ENCODE assay signal across 22 cellular contexts in genomic region chr2:84861539-84861938, GRCh38. TPM values are rescaled to one million over a fixed set of nuclear protein-coding genes. Genes with fewer than 3 reads are reported as not detected.
DNase-seq lines count a peak whose midpoint lies in the region; ATAC-seq and TF ChIP-seq lines count a peak whose summit lies in the region.
"Had no signal": no experiment of that assay in that cellular context is flagged by ENCODE, and none has a peak within 500 bp of the region (broad histone marks: within the 10 kb centered on the region; RNA-seq: fewer than 3 reads in every experiment).

No MANE protein-coding gene starts in this region.

- H3K4me3 ChIP-seq in CD8-positive, alpha-beta T cell (ENCODE audit: low read depth, low read length): peak overlapping the region; percentile 31
- H3K4me3 ChIP-seq: adrenal gland, body of pancreas, lower lobe of right lung, SJSA1 had no signal

- no peaks in the 10 kb centered on the region for H3K36me3 ChIP-seq in CD8-positive, alpha-beta T cell (ENCODE audit: insufficient read depth, low read length)
- H3K36me3 ChIP-seq: adrenal gland, lower lobe of right lung, SJSA1 had no signal

- no peak overlapping the region for H3K27ac Mint-ChIP-seq in activated CD8-positive, alpha-beta memory T cell treated with anti-CD3 and anti-CD28 coated beads, Interleukin-2, amount 10 ng/mL, durations not matched to agents 7 days and 5 days
- H3K27ac Mint-ChIP-seq in CD8-positive, alpha-beta T cell: peak overlapping the region; percentile 91
- H3K27ac Mint-ChIP-seq in activated CD8-positive, alpha-beta T cell treated with anti-CD3 and anti-CD28 coated beads, Interleukin-2, amount 10 ng/mL, durations not matched to agents 7 days and 5 days: peak overlapping the region; percentile 73
- H3K27ac Mint-ChIP-seq: B cell, nephron progenitor cell had no signal

- peaks cover 95% of the 10 kb centered on the region for H3K4me1 ChIP-seq in CD8-positive, alpha-beta T cell (ENCODE audit: insufficient read depth, low read length)
- H3K4me1 ChIP-seq: adrenal gland, body of pancreas, lower lobe of right lung had no signal

- CTCF ChIA-PET in activated CD8-positive, alpha-beta memory T cell treated with anti-CD3 and anti-CD28 coated beads, Interleukin-2, amount 10 ng/mL, durations not matched to agents 7 days and 5 days (lab: Charles Lee): interaction anchor here (0.8 to 2.2 kb wide), 6 partner anchors 11 to 369 kb away, joined by 3 to 9 read pairs (median 5); partner anchors contain the start of gene TRABD2A
- CTCF ChIA-PET in CD8-positive, alpha-beta T cell (lab: Charles Lee): interaction anchor here (0.7 to 3.3 kb wide), 15 partner anchors 9 to 378 kb away, joined by 3 to 27 read pairs (median 4); partner anchors contain the start of gene TRABD2A
- CTCF ChIA-PET in activated CD8-positive, alpha-beta T cell treated with anti-CD3 and anti-CD28 coated beads, Interleukin-2, amount 10 ng/mL, durations not matched to agents 7 days and 5 days (lab: Charles Lee): interaction anchor here (0.8 to 3.2 kb wide), 13 partner anchors 9 to 370 kb away, joined by 3 to 25 read pairs (median 5); partner anchors contain the start of gene TRABD2A

- no peaks in the 10 kb centered on the region for H3K9me3 ChIP-seq in CD8-positive, alpha-beta T cell (ENCODE audit: low read length)
- H3K9me3 ChIP-seq: adrenal gland, body of pancreas, lower lobe of right lung, SJSA1 had no signal

- H3K4me3 Mint-ChIP-seq in activated CD8-positive, alpha-beta memory T cell treated with anti-CD3 and anti-CD28 coated beads, Interleukin-2, amount 10 ng/mL, durations not matched to agents 7 days and 5 days: no peak overlapping the region
- H3K4me3 Mint-ChIP-seq in CD8-positive, alpha-beta T cell: peak overlapping the region; percentile 68
- no peak overlapping the region for H3K4me3 Mint-ChIP-seq in activated CD8-positive, alpha-beta T cell treated with anti-CD3 and anti-CD28 coated beads, Interleukin-2, amount 10 ng/mL, durations not matched to agents 7 days and 5 days
- H3K4me3 Mint-ChIP-seq: B cell, nephron progenitor cell had no signal

- no peak for TF ChIP-seq CTCF in CD8-positive, alpha-beta T cell (IDR thresholded peaks at IDR 0.05)

- peak overlapping the region; percentile 32 for H3K27ac ChIP-seq in CD8-positive, alpha-beta T cell (ENCODE audit: low read depth, low read length)
- no peak overlapping the region for H3K27ac ChIP-seq in substantia nigra (ENCODE audit: low read depth, low read length, poor library complexity, severe bottlenecking)
- H3K27ac ChIP-seq: adrenal gland, body of pancreas, lower lobe of right lung, SJSA1 had no signal

- H3K27me3 ChIP-seq in CD8-positive, alpha-beta T cell (ENCODE audit: insufficient read depth, low read length): no peaks in the 10 kb centered on the region
- H3K27me3 ChIP-seq: adrenal gland, body of pancreas, SJSA1 had no signal

- H3K9me3 Mint-ChIP-seq in activated CD8-positive, alpha-beta memory T cell treated with anti-CD3 and anti-CD28 coated beads, Interleukin-2, amount 10 ng/mL, durations not matched to agents 7 days and 5 days (ENCODE audit: low read depth): no peaks in the 10 kb centered on the region
- H3K9me3 Mint-ChIP-seq in CD8-positive, alpha-beta T cell: no peaks in the 10 kb centered on the region
- H3K9me3 Mint-ChIP-seq in activated CD8-positive, alpha-beta T cell treated with anti-CD3 and anti-CD28 coated beads, Interleukin-2, amount 10 ng/mL, durations not matched to agents 7 days and 5 days (ENCODE audit: insufficient read depth): no peaks in the 10 kb centered on the region
- H3K9me3 Mint-ChIP-seq: nephron progenitor cell had no signal

- H3K27me3 Mint-ChIP-seq in activated CD8-positive, alpha-beta memory T cell treated with anti-CD3 and anti-CD28 coated beads, Interleukin-2, amount 10 ng/mL, durations not matched to agents 7 days and 5 days: no peaks in the 10 kb centered on the region
- H3K27me3 Mint-ChIP-seq in CD8-positive, alpha-beta T cell (ENCODE audit: low read depth): no peaks in the 10 kb centered on the region
- H3K27me3 Mint-ChIP-seq in activated CD8-positive, alpha-beta T cell treated with anti-CD3 and anti-CD28 coated beads, Interleukin-2, amount 10 ng/mL, durations not matched to agents 7 days and 5 days (ENCODE audit: low read depth): no peaks in the 10 kb centered on the region
- H3K27me3 Mint-ChIP-seq: B cell had no signal

- POLR2A ChIA-PET in CD8-positive, alpha-beta T cell (lab: Charles Lee): interaction anchor here (0.7 to 2.2 kb wide), 8 partner anchors 12 to 120 kb away, joined by 3 to 11 read pairs (median 4); no protein-coding TSS in a partner anchor
- POLR2A ChIA-PET in activated CD8-positive, alpha-beta T cell treated with anti-CD3 and anti-CD28 coated beads, Interleukin-2, amount 10 ng/mL, durations not matched to agents 7 days and 5 days (lab: Charles Lee): interaction anchor here (0.7 to 1.6 kb wide), 4 partner anchors 19 to 64 kb away, joined by 3 to 4 read pairs (median 3); partner anchors contain the start of gene TRABD2A

- H3K4me1 Mint-ChIP-seq in activated CD8-positive, alpha-beta memory T cell treated with anti-CD3 and anti-CD28 coated beads, Interleukin-2, amount 10 ng/mL, durations not matched to agents 7 days and 5 days: peaks cover 58% of the 10 kb centered on the region
- H3K4me1 Mint-ChIP-seq in CD8-positive, alpha-beta T cell (ENCODE audit: low read depth): peaks cover 93% of the 10 kb centered on the region
- peaks cover 92% of the 10 kb centered on the region for H3K4me1 Mint-ChIP-seq in activated CD8-positive, alpha-beta T cell treated with anti-CD3 and anti-CD28 coated beads, Interleukin-2, amount 10 ng/mL, durations not matched to agents 7 days and 5 days (ENCODE audit: low read depth)

- ATAC-seq in activated CD8-positive, alpha-beta memory T cell treated with anti-CD3 and anti-CD28 coated beads, Interleukin-2, amount 10 ng/mL, durations not matched to agents 7 days and 5 days: no peak
- peak; percentile 13 for ATAC-seq in CD8-positive, alpha-beta T cell
- no peak for ATAC-seq in activated CD8-positive, alpha-beta T cell treated with anti-CD3 and anti-CD28 coated beads, Interleukin-2, amount 10 ng/mL, durations not matched to agents 7 days and 5 days
- no peak for ATAC-seq in left cardiac atrium
- ATAC-seq: body of pancreas, lower lobe of right lung had no signal

- peak; percentile 50 for DNase-seq in activated CD8-positive, alpha-beta memory T cell treated with anti-CD3 and anti-CD28 coated beads, Interleukin-2, amount 50 U/mL, for 48 hours
- no peak for DNase-seq in activated CD8-positive, alpha-beta memory T cell treated with anti-CD3 and anti-CD28 coated beads, Interleukin-2, amount 10 ng/mL, durations not matched to agents 7 days and 5 days
- peak in 1 of 7 experiments; percentile 52 for DNase-seq in CD8-positive, alpha-beta T cell
- no peak for DNase-seq in activated CD8-positive, alpha-beta T cell treated with anti-CD3 and anti-CD28 coated beads, Interleukin-2, amount 10 ng/mL, durations not matched to agents 7 days and 5 days
- peak; percentile 39 for DNase-seq in iPS-NIHi7 (ENCODE audit: extremely low spot score)
- no peak for DNase-seq in left cardiac atrium
- no peak for DNase-seq in substantia nigra (lab: John Stamatoyannopoulos, UW)
- DNase-seq in NK-92 treated with Interleukin-12 subunit alpha and Interleukin-12 subunit beta, amount 100 ng/mL, for 24 hours (lab: John Stamatoyannopoulos, UW): no peak
- DNase-seq: body of pancreas, COR-L47, DMS79 treated with DMSO at 0.1 percent for 48 hours, GF-D8, lower lobe of right lung, NCI-H1436, NCI-H2107, NCI-H446, NCI-H774, nephron progenitor cell, trophoblast cell had no signal

- intact Hi-C loops in CD8-positive, alpha-beta T cell (cut with DNase I, micrococcal nuclease): loop anchor here in 1 of 2 experiments (5.0 kb wide), 3 partner anchors 79 to 229 kb away; no protein-coding TSS in a partner anchor
- intact Hi-C loops in left cardiac atrium (cut with DNase I): no loop called here

- H3K36me3 Mint-ChIP-seq in activated CD8-positive, alpha-beta memory T cell treated with anti-CD3 and anti-CD28 coated beads, Interleukin-2, amount 10 ng/mL, durations not matched to agents 7 days and 5 days: peaks cover 11% of the 10 kb centered on the region
- H3K36me3 Mint-ChIP-seq in CD8-positive, alpha-beta T cell: peaks cover 66% of the 10 kb centered on the region
- peaks cover 71% of the 10 kb centered on the region for H3K36me3 Mint-ChIP-seq in activated CD8-positive, alpha-beta T cell treated with anti-CD3 and anti-CD28 coated beads, Interleukin-2, amount 10 ng/mL, durations not matched to agents 7 days and 5 days (ENCODE audit: low read depth)

RNA-seq across cellular contexts. Expression of gene TRABD2A, which starts 19.3 kb away (rescaled TPM):
- 10 to 100 TPM; 30.2 to 32.4 TPM for total RNA-seq in activated CD8-positive, alpha-beta memory T cell treated with anti-CD3 and anti-CD28 coated beads, Interleukin-2, amount 10 ng/mL, durations not matched to agents 7 days and 5 days
- 100 to 1,000 TPM; 138 to 142 TPM for total RNA-seq in CD8-positive, alpha-beta T cell
- total RNA-seq in activated CD8-positive, alpha-beta T cell treated with anti-CD3 and anti-CD28 coated beads, Interleukin-2, amount 10 ng/mL, durations not matched to agents 7 days and 5 days: 10 to 100 TPM; 71.9 to 73.2 TPM
- total RNA-seq in left cardiac atrium: 1 to 10 TPM in 1 of 2 donors, under 1 TPM in 1; 0.91 to 1.3 TPM

RNA-seq across cellular contexts. Expression of gene TMSB10, which starts 43.9 kb away (rescaled TPM):
- total RNA-seq in activated CD8-positive, alpha-beta memory T cell treated with anti-CD3 and anti-CD28 coated beads, Interleukin-2, amount 10 ng/mL, durations not matched to agents 7 days and 5 days: 1,000 to 10,000 TPM; 3,578 to 3,807 TPM
- total RNA-seq in CD8-positive, alpha-beta T cell: 1,000 to 10,000 TPM; 1,479 to 1,577 TPM
- total RNA-seq in activated CD8-positive, alpha-beta T cell treated with anti-CD3 and anti-CD28 coated beads, Interleukin-2, amount 10 ng/mL, durations not matched to agents 7 days and 5 days: 1,000 to 10,000 TPM; 4,520 to 4,885 TPM
- total RNA-seq in left cardiac atrium: 100 to 1,000 TPM; 751 to 893 TPM

Comparison
In these comparisons a context has a peak if more than half of its experiments do, and no peak if none do; other contexts are left out.
1. DNase-seq: peak in activated CD8-positive, alpha-beta memory T cell treated with anti-CD3 and anti-CD28 coated beads, Interleukin-2, amount 50 U/mL, for 48 hours (single experiment) and iPS-NIHi7 (single experiment); none in activated CD8-positive, alpha-beta memory T cell treated with anti-CD3 and anti-CD28 coated beads, Interleukin-2, amount 10 ng/mL, durations not matched to agents 7 days and 5 days (single experiment), activated CD8-positive, alpha-beta T cell treated with anti-CD3 and anti-CD28 coated beads, Interleukin-2, amount 10 ng/mL, durations not matched to agents 7 days and 5 days (single experiment), left cardiac atrium (single experiment), substantia nigra (0 of 49) and NK-92 treated with Interleukin-12 subunit alpha and Interleukin-12 subunit beta, amount 100 ng/mL, for 24 hours (single experiment).
2. RNA of gene TRABD2A, which starts 19.3 kb away (total RNA-seq): 138 to 142 TPM in CD8-positive, alpha-beta T cell, 71.9 to 73.2 TPM in activated CD8-positive, alpha-beta T cell treated with anti-CD3 and anti-CD28 coated beads, Interleukin-2, amount 10 ng/mL, durations not matched to agents 7 days and 5 days and 30.2 to 32.4 TPM in activated CD8-positive, alpha-beta memory T cell treated with anti-CD3 and anti-CD28 coated beads, Interleukin-2, amount 10 ng/mL, durations not matched to agents 7 days and 5 days; 0.91 to 1.3 TPM in left cardiac atrium; every median in the first group is over 10 times any median in the second.